In genomic region chr3:115658337-115659181, GRCh38 we compare ENCODE assay signal across 8 cellular contexts. TPM values are rescaled to one million over a fixed set of nuclear protein-coding genes. Genes with fewer than 3 reads are reported as not detected.
DNase-seq lines count a peak whose midpoint lies in the region; ATAC-seq and TF ChIP-seq lines count a peak whose summit lies in the region.

No MANE protein-coding gene starts in this region.

- H3K36me3 ChIP-seq in OCI-LY7 (ENCODE audit: insufficient read depth, low read length) (no peaks in the 10 kb centered on the region), fibroblast of lung (ENCODE audit: control insufficient read depth, insufficient read depth, low read length) (no peaks in the 10 kb centered on the region)

- H3K79me2 ChIP-seq in OCI-LY7 (ENCODE audit: insufficient read depth, low read depth, low read length), result no peaks in the 10 kb centered on the region
- no peaks in the 10 kb centered on the region for H3K79me2 ChIP-seq in fibroblast of lung (ENCODE audit: control insufficient read depth, insufficient read depth, low read length)

- H3K27ac Mint-ChIP-seq in activated T-helper 1 cell treated with anti-CD3 and anti-CD28 coated beads, Interleukin-12 subunit alpha, Interleukin-12 subunit beta, Interleukin-2, Interleukin-4 antibody, amounts not matched to agents 30 ng/mL and 10 ng/mL and 1 ng/mL, durations not matched to agents 14 hours and 24 hours and 36 hours, result peak overlapping the region; percentile 90
- H3K27ac Mint-ChIP-seq in naive B cell, result peak overlapping the region; percentile 96 to 100 (median 100)
- H3K27ac Mint-ChIP-seq in stimulated activated effector memory CD8-positive, alpha-beta T cell treated with anti-CD3 and anti-CD28 coated beads, Interleukin-12 subunit alpha, Interleukin-12 subunit beta, amount 100 ng/mL, for 72 hours, result peak overlapping the region; percentile 97

- H3K9me3 ChIP-seq in OCI-LY7 (ENCODE audit: low read length) (no peaks in the 10 kb centered on the region), fibroblast of lung (ENCODE audit: control insufficient read depth, insufficient read depth, low read depth, low read length) (no peaks in the 10 kb centered on the region)

- H3K4me3 Mint-ChIP-seq in activated T-helper 1 cell treated with anti-CD3 and anti-CD28 coated beads, Interleukin-12 subunit alpha, Interleukin-12 subunit beta, Interleukin-2, Interleukin-4 antibody, amounts not matched to agents 30 ng/mL and 10 ng/mL and 1 ng/mL, durations not matched to agents 14 hours and 24 hours and 36 hours, result peak overlapping the region; percentile 86
- peak overlapping the region; percentile 80 to 100 (median 95) for H3K4me3 Mint-ChIP-seq in naive B cell
- peak overlapping the region; percentile 83 for H3K4me3 Mint-ChIP-seq in stimulated activated effector memory CD8-positive, alpha-beta T cell treated with anti-CD3 and anti-CD28 coated beads, Interleukin-12 subunit alpha, Interleukin-12 subunit beta, amount 100 ng/mL, for 72 hours

- H3K4me1 Mint-ChIP-seq in activated T-helper 1 cell treated with anti-CD3 and anti-CD28 coated beads, Interleukin-12 subunit alpha, Interleukin-12 subunit beta, Interleukin-2, Interleukin-4 antibody, amounts not matched to agents 30 ng/mL and 10 ng/mL and 1 ng/mL, durations not matched to agents 14 hours and 24 hours and 36 hours (ENCODE audit: low read depth), result peaks cover 32% of the 10 kb centered on the region
- H3K4me1 Mint-ChIP-seq in naive B cell, result peaks cover 18 to 40% (median 29%) of the 10 kb centered on the region in 3 donors
- peaks cover 37% of the 10 kb centered on the region for H3K4me1 Mint-ChIP-seq in stimulated activated effector memory CD8-positive, alpha-beta T cell treated with anti-CD3 and anti-CD28 coated beads, Interleukin-12 subunit alpha, Interleukin-12 subunit beta, amount 100 ng/mL, for 72 hours

- no peaks in the 10 kb centered on the region for H3K9me2 ChIP-seq in OCI-LY7 (ENCODE audit: insufficient read depth, low read length)

- H2AFZ ChIP-seq in OCI-LY7 (ENCODE audit: low read length) (peak overlapping the region; percentile 86), fibroblast of lung (ENCODE audit: low read length) (peak overlapping the region; percentile 75)

- BruUV-seq in OCI-LY7 (replicated peaks; lab: Mats Ljungman, UMichigan), result no TSS peak

- peak overlapping the region; percentile 59 for H3K4me2 ChIP-seq in OCI-LY7 (ENCODE audit: low read length)
- peak overlapping the region; percentile 90 for H3K4me2 ChIP-seq in fibroblast of lung (ENCODE audit: extremely low read depth, insufficient read depth, low read length)

- ATAC-seq in GM21367 (IDR thresholded peaks at IDR 0.05; ENCODE audit: unreplicated experiment) (peak; percentile 72), naive B cell (ENCODE audit: low read depth in 2 of 2) (peak; percentile 95)
- peak; percentile 95 for ATAC-seq in stimulated activated effector memory CD8-positive, alpha-beta T cell treated with anti-CD3 and anti-CD28 coated beads, Interleukin-12 subunit alpha, Interleukin-12 subunit beta, amount 100 ng/mL, for 72 hours

- H3K4me3 ChIP-seq in OCI-LY7 (ENCODE audit: low read depth, low read length, poor library complexity, severe bottlenecking) (peak overlapping the region; percentile 66), fibroblast of lung (replicated peaks in 1 of 4; ENCODE audit: control extremely low read depth in 1 of 4, insufficient read depth in 1 of 4, low read depth in 3 of 4, low read length in 4 of 4) (peak overlapping the region; percentile 55 to 71 (median 59))

- no peaks in the 10 kb centered on the region for H3K9me3 Mint-ChIP-seq in activated T-helper 1 cell treated with anti-CD3 and anti-CD28 coated beads, Interleukin-12 subunit alpha, Interleukin-12 subunit beta, Interleukin-2, Interleukin-4 antibody, amounts not matched to agents 30 ng/mL and 10 ng/mL and 1 ng/mL, durations not matched to agents 14 hours and 24 hours and 36 hours
- H3K9me3 Mint-ChIP-seq in naive B cell, result no peaks in the 10 kb centered on the region
- H3K9me3 Mint-ChIP-seq in stimulated activated effector memory CD8-positive, alpha-beta T cell treated with anti-CD3 and anti-CD28 coated beads, Interleukin-12 subunit alpha, Interleukin-12 subunit beta, amount 100 ng/mL, for 72 hours, result no peaks in the 10 kb centered on the region

- DNase-seq in COLO829 (ENCODE audit: low spot score) (peak; percentile 78), HT-29 (ENCODE audit: low spot score) (peak; percentile 12), OCI-LY7 (ENCODE audit: low spot score) (peak; percentile 65), fibroblast of lung (ENCODE audit: low read depth in 2 of 2) (peak; percentile 90 to 93), naive B cell (peak; percentile 81)
- DNase-seq in activated T-helper 1 cell treated with anti-CD3 and anti-CD28 coated beads, Interleukin-12 subunit alpha, Interleukin-12 subunit beta, Interleukin-2, Interleukin-4 antibody, amounts not matched to agents 30 ng/mL and 10 ng/mL and 1 ng/mL, durations not matched to agents 14 hours and 24 hours and 36 hours (ENCODE audit: low spot score), result peak; percentile 69
- DNase-seq in stimulated activated effector memory CD8-positive, alpha-beta T cell treated with anti-CD3 and anti-CD28 coated beads, Interleukin-12 subunit alpha, Interleukin-12 subunit beta, amount 100 ng/mL, for 72 hours (ENCODE audit: low spot score in 2 of 2), result peak; percentile 54 to 85

- no peaks in the 10 kb centered on the region for H3K27me3 ChIP-seq in fibroblast of lung (ENCODE audit: control insufficient read depth, insufficient read depth, low read length)

- H3K4me1 ChIP-seq in OCI-LY7 (ENCODE audit: insufficient read depth, low read length, poor library complexity, severe bottlenecking) (peaks cover 27% of the 10 kb centered on the region), fibroblast of lung (ENCODE audit: control insufficient read depth, extremely low read depth, insufficient read depth, low read length) (peaks cover 5% of the 10 kb centered on the region)

- peak overlapping the region; percentile 67 for H3K9ac ChIP-seq in fibroblast of lung (ENCODE audit: insufficient read depth, low read length)

- TF ChIP-seq CTCF in OCI-LY7 (conservative IDR thresholded peaks at IDR 0.05; ENCODE audit: low read length) (0 out of 2 replicates have a peak, but pooled peaks have one; percentile 16), fibroblast of lung (conservative IDR thresholded peaks at IDR 0.05 in 1 of 2, IDR thresholded peaks at IDR 0.05 in 1 of 2; ENCODE audit: low read depth in 1 of 2, low read length in 2 of 2) (no peak)

- H3K36me3 Mint-ChIP-seq in activated T-helper 1 cell treated with anti-CD3 and anti-CD28 coated beads, Interleukin-12 subunit alpha, Interleukin-12 subunit beta, Interleukin-2, Interleukin-4 antibody, amounts not matched to agents 30 ng/mL and 10 ng/mL and 1 ng/mL, durations not matched to agents 14 hours and 24 hours and 36 hours (ENCODE audit: low read depth), result no peaks in the 10 kb centered on the region
- H3K36me3 Mint-ChIP-seq in naive B cell, result no peaks in the 10 kb centered on the region
- peaks cover 6% of the 10 kb centered on the region for H3K36me3 Mint-ChIP-seq in stimulated activated effector memory CD8-positive, alpha-beta T cell treated with anti-CD3 and anti-CD28 coated beads, Interleukin-12 subunit alpha, Interleukin-12 subunit beta, amount 100 ng/mL, for 72 hours

- POLR2A ChIA-PET in OCI-LY7 (lab: Charles Lee), result interaction anchor here (0.7 kb wide), 1 partner anchor 20 kb away, joined by 3 read pairs; no protein-coding TSS in a partner anchor

- H3K27ac ChIP-seq in OCI-LY7 (ENCODE audit: low read depth, low read length, poor library complexity, severe bottlenecking), result peak overlapping the region; percentile 34
- peak overlapping the region; percentile 78 for H3K27ac ChIP-seq in fibroblast of lung (ENCODE audit: insufficient read depth, low read length)

- peaks cover 9% of the 10 kb centered on the region for H3K27me3 Mint-ChIP-seq in activated T-helper 1 cell treated with anti-CD3 and anti-CD28 coated beads, Interleukin-12 subunit alpha, Interleukin-12 subunit beta, Interleukin-2, Interleukin-4 antibody, amounts not matched to agents 30 ng/mL and 10 ng/mL and 1 ng/mL, durations not matched to agents 14 hours and 24 hours and 36 hours (ENCODE audit: insufficient read depth)
- H3K27me3 Mint-ChIP-seq in naive B cell, result no peaks in the 10 kb centered on the region

- CTCF ChIA-PET in OCI-LY7 (lab: Charles Lee; ENCODE audit: unreplicated experiment), result no interaction called here

- H4K20me1 ChIP-seq in OCI-LY7 (ENCODE audit: insufficient read depth, low read length) (no peaks in the 10 kb centered on the region), fibroblast of lung (ENCODE audit: control insufficient read depth, extremely low read depth, insufficient read depth, low read length) (no peaks in the 10 kb centered on the region)

- intact Hi-C loops in OCI-LY7 (cut with micrococcal nuclease; ENCODE audit: unreplicated experiment), result no loop called here
- intact Hi-C loops in activated T-helper 1 cell treated with anti-CD3 and anti-CD28 coated beads, Interleukin-12 subunit alpha, Interleukin-12 subunit beta, Interleukin-2, Interleukin-4 antibody, amounts not matched to agents 30 ng/mL and 10 ng/mL and 1 ng/mL, durations not matched to agents 14 hours and 24 hours and 36 hours (cut with micrococcal nuclease), result loop anchor here (1.0 to 10.0 kb wide), 4 partner anchors 126 to 1602 kb away; partner anchors contain the start of genes CCDC191, QTRT2 and ZBTB20

RNA-seq across cellular contexts. Expression of gene GAP43, which starts 35.2 kb away (rescaled TPM):
- total RNA-seq in HT-29 (2014; rRNA removed; shearing (Covaris generic)), result not detected in 2 replicates
- total RNA-seq in OCI-LY7 (2014; rRNA removed; shearing (Covaris generic)), result not detected in 2 replicates
- total RNA-seq in OCI-LY7 (2022) (not detected in 2 replicates), fibroblast of lung (under 0.01 and 0.17 TPM in 2 replicates)
- total RNA-seq in activated T-helper 1 cell treated with anti-CD3 and anti-CD28 coated beads, Interleukin-12 subunit alpha, Interleukin-12 subunit beta, Interleukin-2, Interleukin-4 antibody, amounts not matched to agents 30 ng/mL and 10 ng/mL and 1 ng/mL, durations not matched to agents 14 hours and 24 hours and 36 hours, result not detected in 2 replicates
- polyA plus RNA-seq in fibroblast of lung (0.54 and 2.1 TPM in 2 replicates), naive B cell (ENCODE audit: low read depth in 6 of 6) (not detected)
- 0.33 and 1.7 TPM in 2 replicates for polyA plus RNA-seq in fibroblast of lung (2012)
- polyA minus RNA-seq in fibroblast of lung (ENCODE audit: low replicate concordance), result not detected in 2 replicates

Comparison
In these comparisons a context has a peak if more than half of its experiments do, and no peak if none do; other contexts are left out.
1. Peak in every context shown above with its lines: DNase-seq, ATAC-seq, H3K4me3 ChIP-seq and H3K27ac ChIP-seq.
2. DNase-seq: peak in every context shown above with its lines; median percentile 92 in fibroblast of lung; 81 in naive B cell; 78 in COLO829; 70 in stimulated activated effector memory CD8-positive, alpha-beta T cell treated with anti-CD3 and anti-CD28 coated beads, Interleukin-12 subunit alpha, Interleukin-12 subunit beta, amount 100 ng/mL, for 72 hours; 69 in activated T-helper 1 cell treated with anti-CD3 and anti-CD28 coated beads, Interleukin-12 subunit alpha, Interleukin-12 subunit beta, Interleukin-2, Interleukin-4 antibody, amounts not matched to agents 30 ng/mL and 10 ng/mL and 1 ng/mL, durations not matched to agents 14 hours and 24 hours and 36 hours; 65 in OCI-LY7; 12 in HT-29.